ENCODE assay signal across 9 cellular contexts in the genomic region with DNA sequence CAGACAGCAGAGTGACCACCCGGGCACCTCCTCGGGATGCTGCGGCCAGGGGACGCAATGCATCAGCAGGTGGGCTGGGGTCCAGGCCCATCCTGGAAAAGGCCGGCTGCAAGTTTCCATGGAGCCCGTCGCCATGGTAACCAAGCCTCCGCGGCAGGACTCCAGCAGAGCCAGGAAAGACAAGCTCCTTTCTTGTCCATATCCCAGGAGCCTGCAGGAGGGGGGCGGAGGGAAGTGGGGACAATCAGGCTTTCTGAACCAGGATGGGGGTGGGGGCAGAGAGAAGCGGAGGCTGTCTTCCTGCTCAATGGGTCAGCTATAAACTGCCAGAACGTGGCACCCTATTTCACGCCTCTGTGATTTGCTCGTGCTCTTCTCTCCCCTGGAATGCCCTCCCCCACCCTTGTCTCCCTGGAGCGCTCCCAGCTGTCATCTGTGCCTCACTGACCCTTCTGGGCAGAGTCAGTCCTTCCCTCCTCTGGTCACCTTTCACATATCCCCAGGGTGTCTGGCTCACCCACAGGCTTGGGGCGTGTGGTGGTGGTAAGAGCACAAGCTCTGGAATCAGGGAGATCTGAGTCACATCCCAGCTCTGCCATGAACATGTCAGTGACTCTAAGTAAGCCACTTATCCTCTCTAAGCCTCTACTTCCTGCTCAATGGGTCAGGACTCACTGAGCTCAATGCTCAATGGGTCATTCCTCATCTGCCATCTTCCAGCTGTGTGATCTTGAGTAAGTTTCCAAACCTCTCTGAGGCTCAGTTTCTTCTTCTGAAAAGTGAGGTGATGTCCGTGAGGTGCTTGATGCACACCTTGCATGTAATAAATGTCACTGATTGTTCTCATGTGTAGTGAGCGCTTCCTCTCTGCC. TPM values are rescaled to one million over a fixed set of nuclear protein-coding genes. Genes with fewer than 3 reads are reported as not detected.
DNase-seq lines count a peak whose midpoint lies in the region.
"Had no signal": no experiment of that assay in that cellular context is flagged by ENCODE, and none has a peak within 500 bp of the region (broad histone marks: within the 10 kb centered on the region; RNA-seq: fewer than 3 reads in every experiment).

No MANE protein-coding gene starts in this region.

- no peak overlapping the region for H3K4me3 Mint-ChIP-seq in activated T-helper 2 cell treated with anti-CD3 and anti-CD28 coated beads, Interferon-gamma antibody, Interleukin-2, Interleukin-4, amounts not matched to agents 10 μg/mL and 5 μg/mL and 100 μg/mL, durations not matched to agents 14 hours and 24 hours and 36 hours (ENCODE audit: low read depth)
- H3K4me3 Mint-ChIP-seq: activated naive CD4-positive, alpha-beta T cell treated with anti-CD3 and anti-CD28 coated beads, Interleukin-2, amount 50 U/mL, for 24 hours had no signal

- H3K27me3 ChIP-seq in mesendoderm (ENCODE audit: insufficient read depth, low read length, poor library complexity): no peaks in the 10 kb centered on the region

- DNase-seq in COLO668 (lab: John Stamatoyannopoulos, UW; ENCODE audit: unreplicated experiment) (peak; percentile 25), NCI-H146 (lab: John Stamatoyannopoulos, UW) (peak; percentile 59), dermis blood vessel endothelial cell (peak; percentile 50), mesendoderm (peak; percentile 94), NCI-H345 (lab: John Stamatoyannopoulos, UW) (no peak), HuH-7.5 (ENCODE audit: low spot score) (no peak)
- DNase-seq in activated T-helper 2 cell treated with anti-CD3 and anti-CD28 coated beads, Interferon-gamma antibody, Interleukin-2, Interleukin-4, amounts not matched to agents 10 μg/mL and 5 μg/mL and 100 μg/mL, durations not matched to agents 14 hours and 24 hours and 36 hours (ENCODE audit: low spot score): no peak
- no peak for DNase-seq in activated naive CD4-positive, alpha-beta T cell treated with anti-CD3 and anti-CD28 coated beads, Interleukin-2, amount 50 U/mL, for 16 hours

- H3K27ac Mint-ChIP-seq in activated T-helper 2 cell treated with anti-CD3 and anti-CD28 coated beads, Interferon-gamma antibody, Interleukin-2, Interleukin-4, amounts not matched to agents 10 μg/mL and 5 μg/mL and 100 μg/mL, durations not matched to agents 14 hours and 24 hours and 36 hours: no peak overlapping the region
- H3K27ac Mint-ChIP-seq: activated naive CD4-positive, alpha-beta T cell treated with anti-CD3 and anti-CD28 coated beads, Interleukin-2, amount 50 U/mL, for 24 hours had no signal

- no peak overlapping the region for H4K5ac ChIP-seq in mesendoderm (ENCODE audit: low read length)

- intact Hi-C loops in activated T-helper 2 cell treated with anti-CD3 and anti-CD28 coated beads, Interferon-gamma antibody, Interleukin-2, Interleukin-4, amounts not matched to agents 10 μg/mL and 5 μg/mL and 100 μg/mL, durations not matched to agents 14 hours and 24 hours and 36 hours (cut with micrococcal nuclease): no loop called here

- no peak overlapping the region for H3K18ac ChIP-seq in mesendoderm (ENCODE audit: low read length)

- no peak overlapping the region for H3K4me3 ChIP-seq in mesendoderm (ENCODE audit: low read length)

- no peak overlapping the region for H3K4ac ChIP-seq in mesendoderm (ENCODE audit: low read depth, low read length)

- H2BK120ac ChIP-seq in mesendoderm (ENCODE audit: low read depth, low read length): no peak overlapping the region

- no peak overlapping the region for H3K4me2 ChIP-seq in mesendoderm (ENCODE audit: low read length)

- no peak overlapping the region for H2BK5ac ChIP-seq in mesendoderm (ENCODE audit: low read length)

- H2AK5ac ChIP-seq in mesendoderm (ENCODE audit: low read length): no peak overlapping the region

- H3K79me1 ChIP-seq in mesendoderm (ENCODE audit: low read length): no peaks in the 10 kb centered on the region

- no peaks in the 10 kb centered on the region for H3K4me1 Mint-ChIP-seq in activated T-helper 2 cell treated with anti-CD3 and anti-CD28 coated beads, Interferon-gamma antibody, Interleukin-2, Interleukin-4, amounts not matched to agents 10 μg/mL and 5 μg/mL and 100 μg/mL, durations not matched to agents 14 hours and 24 hours and 36 hours (ENCODE audit: low read depth)
- H3K4me1 Mint-ChIP-seq: activated naive CD4-positive, alpha-beta T cell treated with anti-CD3 and anti-CD28 coated beads, Interleukin-2, amount 50 U/mL, for 24 hours had no signal

- no CpG with 5 or more reads among the region's 18 CpGs for WGBS in mesendoderm (ENCODE audit: extremely low coverage, insufficient coverage, low lambda C conversion rate)

- no peaks in the 10 kb centered on the region for H3K79me2 ChIP-seq in mesendoderm (ENCODE audit: control insufficient read depth, insufficient read depth, low read length)

- H3K4me1 ChIP-seq in mesendoderm (ENCODE audit: control insufficient read depth, low read depth, low read length): peaks cover 5% of the 10 kb centered on the region

- no peak overlapping the region for H3K56ac ChIP-seq in mesendoderm (ENCODE audit: low read length)

- no peak overlapping the region for H3K9ac ChIP-seq in mesendoderm (ENCODE audit: low read length)

- H3K9me3 Mint-ChIP-seq in activated T-helper 2 cell treated with anti-CD3 and anti-CD28 coated beads, Interferon-gamma antibody, Interleukin-2, Interleukin-4, amounts not matched to agents 10 μg/mL and 5 μg/mL and 100 μg/mL, durations not matched to agents 14 hours and 24 hours and 36 hours: no peaks in the 10 kb centered on the region
- H3K9me3 Mint-ChIP-seq: activated naive CD4-positive, alpha-beta T cell treated with anti-CD3 and anti-CD28 coated beads, Interleukin-2, amount 50 U/mL, for 24 hours had no signal

- H3K36me3 Mint-ChIP-seq in activated T-helper 2 cell treated with anti-CD3 and anti-CD28 coated beads, Interferon-gamma antibody, Interleukin-2, Interleukin-4, amounts not matched to agents 10 μg/mL and 5 μg/mL and 100 μg/mL, durations not matched to agents 14 hours and 24 hours and 36 hours (ENCODE audit: low read depth): no peaks in the 10 kb centered on the region
- H3K36me3 Mint-ChIP-seq: activated naive CD4-positive, alpha-beta T cell treated with anti-CD3 and anti-CD28 coated beads, Interleukin-2, amount 50 U/mL, for 24 hours had no signal

- no peak overlapping the region for H4K8ac ChIP-seq in mesendoderm (ENCODE audit: low read depth, low read length)

- H3K27ac ChIP-seq in mesendoderm (ENCODE audit: low read depth, low read length): no peak overlapping the region

- peaks cover 36% of the 10 kb centered on the region for H3K27me3 Mint-ChIP-seq in activated T-helper 2 cell treated with anti-CD3 and anti-CD28 coated beads, Interferon-gamma antibody, Interleukin-2, Interleukin-4, amounts not matched to agents 10 μg/mL and 5 μg/mL and 100 μg/mL, durations not matched to agents 14 hours and 24 hours and 36 hours (ENCODE audit: low read depth)

- no peak overlapping the region for H2BK15ac ChIP-seq in mesendoderm (replicated peaks; ENCODE audit: low read depth)

- H3K23ac ChIP-seq in mesendoderm (ENCODE audit: low read length): no peak overlapping the region

- no peaks in the 10 kb centered on the region for H3K36me3 ChIP-seq in mesendoderm (ENCODE audit: control insufficient read depth, insufficient read depth, low read length)

RNA-seq across cellular contexts. Expression of a gene that starts 58.9 kb away (rescaled TPM):
- total RNA-seq in dermis blood vessel endothelial cell: 23.1 and 39.9 TPM in 2 replicates
- polyA plus RNA-seq in mesendoderm (2013, experiment 1 of 2): 0.70 TPM
- 0.64 TPM for polyA plus RNA-seq in mesendoderm (2013, experiment 2 of 2)
- 184 and 189 TPM in 2 replicates for total RNA-seq in activated T-helper 2 cell treated with anti-CD3 and anti-CD28 coated beads, Interferon-gamma antibody, Interleukin-2, Interleukin-4, amounts not matched to agents 10 μg/mL and 5 μg/mL and 100 μg/mL, durations not matched to agents 14 hours and 24 hours and 36 hours

Comparison
In these comparisons a context has a peak if more than half of its experiments do, and no peak if none do; other contexts are left out.
1. DNase-seq: peak in COLO668 (single experiment), NCI-H146 (single experiment), dermis blood vessel endothelial cell (single experiment) and mesendoderm (single experiment); none in NCI-H345 (single experiment), activated T-helper 2 cell treated with anti-CD3 and anti-CD28 coated beads, Interferon-gamma antibody, Interleukin-2, Interleukin-4, amounts not matched to agents 10 μg/mL and 5 μg/mL and 100 μg/mL, durations not matched to agents 14 hours and 24 hours and 36 hours (single experiment), HuH-7.5 (single experiment) and activated naive CD4-positive, alpha-beta T cell treated with anti-CD3 and anti-CD28 coated beads, Interleukin-2, amount 50 U/mL, for 16 hours (single experiment).